In the genomic region with DNA sequence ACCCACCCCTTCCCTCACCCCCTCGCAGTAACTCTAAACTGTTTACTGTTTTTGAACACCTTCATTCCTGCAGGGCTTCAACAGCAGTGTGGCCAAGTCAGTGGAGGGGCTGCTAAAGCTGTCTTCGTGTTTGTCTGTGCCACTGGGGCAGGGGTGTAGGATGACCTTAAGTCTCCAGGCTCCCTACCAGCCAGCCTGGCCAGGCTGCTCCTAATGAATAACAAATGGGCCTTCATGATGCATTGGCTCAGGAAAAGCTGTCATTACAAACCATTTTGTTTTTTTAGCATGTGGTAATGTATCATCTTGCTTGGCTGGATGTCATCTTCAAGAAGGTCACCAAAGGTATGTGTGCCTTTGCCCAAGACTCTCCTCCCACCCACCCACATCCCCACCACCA, we compare ENCODE assay signal across 25 cellular contexts.
"Had no signal": no experiment of that assay in that cellular context is flagged by ENCODE, and none has a peak within 500 bp of the region (broad histone marks: within the 10 kb centered on the region; RNA-seq: fewer than 3 reads in every experiment).

No MANE protein-coding gene starts in this region.

- H3K36me3 ChIP-seq: adrenal gland, colonic mucosa, esophagus squamous epithelium, gastroesophageal sphincter, right atrium auricular region, suprapubic skin, tibial artery, upper lobe of right lung had no signal

- H3K27me3 ChIP-seq: adrenal gland, body of pancreas, colonic mucosa, esophagus squamous epithelium, gastroesophageal sphincter, right atrium auricular region, suprapubic skin, tibial artery, upper lobe of right lung had no signal

- H3K27me3 Mint-ChIP-seq: activated naive CD8-positive, alpha-beta T cell; T-helper 17 cell had no signal

- H3K27ac Mint-ChIP-seq: activated naive CD8-positive, alpha-beta T cell; activated T-cell treated with anti-CD3 and anti-CD28 coated beads, Interleukin-2, amount 50 U/mL, for 72 hours; T-helper 17 cell had no signal

- H3K4me3 Mint-ChIP-seq: activated naive CD8-positive, alpha-beta T cell; activated T-cell treated with anti-CD3 and anti-CD28 coated beads, Interleukin-2, amount 50 U/mL, for 72 hours; T-helper 17 cell had no signal

- H3K4me1 ChIP-seq: adrenal gland, body of pancreas, colonic mucosa, right atrium auricular region, suprapubic skin, tibial artery, upper lobe of right lung had no signal

- H3K4me3 ChIP-seq: adrenal gland, body of pancreas, colonic mucosa, esophagus squamous epithelium, gastroesophageal sphincter, right atrium auricular region, suprapubic skin, tibial artery, upper lobe of right lung had no signal

- H3K9me3 Mint-ChIP-seq: activated T-cell treated with anti-CD3 and anti-CD28 coated beads, Interleukin-2, amount 50 U/mL, for 72 hours had no signal

- DNase-seq: activated CD4-positive, alpha-beta T cell treated with anti-CD3 and anti-CD28 coated beads, Interleukin-2, amount 50 U/mL, for 4 hours; activated naive CD4-positive, alpha-beta T cell treated with Interleukin-2 at 50 U/mL for 16 hours; activated T-cell treated with anti-CD3 and anti-CD28 coated beads for 4 hours; activated T-cell treated with anti-CD3 and anti-CD28 coated beads, Interleukin-2, amount 50 U/mL, for 72 hours; adrenal gland; aorta; body of pancreas; cerebellar nuclear complex; colonic mucosa; effector CD8-positive, alpha-beta T cell; esophagus squamous epithelium; hippocampal formation; left cardiac atrium; left ventricle myocardium superior; stimulated activated CD4-positive, alpha-beta T cell treated with anti-CD3 and anti-CD28 coated beads, Interleukin-15, amount 100 ng/mL, for 24 hours; stimulated activated naive CD4-positive, alpha-beta T cell; T-helper 17 cell; T1000; tibial artery; upper lobe of right lung had no signal

- H3K9me3 ChIP-seq: adrenal gland, body of pancreas, colonic mucosa, esophagus squamous epithelium, gastroesophageal sphincter, right atrium auricular region, suprapubic skin, tibial artery, upper lobe of right lung had no signal

- H3K36me3 Mint-ChIP-seq: activated naive CD8-positive, alpha-beta T cell had no signal

- H3K4me1 Mint-ChIP-seq: T-helper 17 cell had no signal

- ATAC-seq: activated T-cell treated with anti-CD3 and anti-CD28 coated beads, Interleukin-2, amount 50 U/mL, for 72 hours; body of pancreas; gastroesophageal sphincter; left cardiac atrium; left ventricle myocardium superior; T-helper 17 cell had no signal

- H3K27ac ChIP-seq: adrenal gland, body of pancreas, colonic mucosa, epithelial cell of prostate, esophagus squamous epithelium, right atrium auricular region, suprapubic skin, tibial artery, upper lobe of right lung had no signal
